In genomic region chr5:170313344-170313743, GRCh38 we compare ENCODE assay signal across 12 cellular contexts. TPM values are rescaled to one million over a fixed set of nuclear protein-coding genes. Genes with fewer than 3 reads are reported as not detected.
DNase-seq lines count a peak whose midpoint lies in the region; ATAC-seq, FAIRE-seq and TF ChIP-seq lines count a peak whose summit lies in the region.
"Had no signal": no experiment of that assay in that cellular context is flagged by ENCODE, and none has a peak within 500 bp of the region (broad histone marks: within the 10 kb centered on the region; RNA-seq: fewer than 3 reads in every experiment).

No MANE protein-coding gene starts in this region.

- no peaks in the 10 kb centered on the region for H3K36me3 Mint-ChIP-seq in T-cell
- H3K36me3 Mint-ChIP-seq in activated naive CD4-positive, alpha-beta T cell treated with anti-CD3 and anti-CD28 coated beads, Interleukin-2, amount 50 U/mL, for 24 hours, result peaks cover 4% of the 10 kb centered on the region
- H3K36me3 Mint-ChIP-seq: naive B cell had no signal

- CTCF ChIA-PET in T-cell (lab: Charles Lee), result interaction anchor here in 1 of 2 donors (0.7 to 2.8 kb wide), 11 partner anchors 10 to 47 kb away, joined by 3 to 17 read pairs (median 8); partner anchors contain the start of gene LCP2

- peak overlapping the region; percentile 94 to 97 for H3K27ac Mint-ChIP-seq in T-cell
- peak overlapping the region; percentile 97 for H3K27ac Mint-ChIP-seq in activated naive CD4-positive, alpha-beta T cell treated with anti-CD3 and anti-CD28 coated beads, Interleukin-2, amount 50 U/mL, for 24 hours

- POLR2A ChIA-PET in T-cell (lab: Charles Lee), result interaction anchor here (0.6 to 1.3 kb wide), 5 partner anchors 10 to 1672 kb away, joined by 3 to 9 read pairs (median 3); no protein-coding TSS in a partner anchor

- no peaks in the 10 kb centered on the region for H3K27me3 Mint-ChIP-seq in T-cell
- H3K27me3 Mint-ChIP-seq in activated naive CD4-positive, alpha-beta T cell treated with anti-CD3 and anti-CD28 coated beads, Interleukin-2, amount 50 U/mL, for 24 hours, result no peaks in the 10 kb centered on the region

- peak overlapping the region; percentile 64 to 81 (median 70) for H3K4me3 Mint-ChIP-seq in T-cell
- H3K4me3 Mint-ChIP-seq in activated naive CD4-positive, alpha-beta T cell treated with anti-CD3 and anti-CD28 coated beads, Interleukin-2, amount 50 U/mL, for 24 hours, result peak overlapping the region; percentile 80

- TF ChIP-seq POLR2A in GM12892 (IDR thresholded peaks at IDR 0.05; ENCODE audit: low read depth, low read length), result no peak

- peaks cover 61 to 75% (median 74%) of the 10 kb centered on the region in 3 donors for H3K4me1 Mint-ChIP-seq in T-cell
- H3K4me1 Mint-ChIP-seq in activated naive CD4-positive, alpha-beta T cell treated with anti-CD3 and anti-CD28 coated beads, Interleukin-2, amount 50 U/mL, for 24 hours, result peaks cover 91% of the 10 kb centered on the region

- DNase-seq in GM12892 (ENCODE audit: insufficient read length) (no peak), T-cell (peak in 11 of 34 experiments; percentile 17 to 51 (median 31)), NCI-H1417 treated with DMSO at 0.1 percent for 48 hours (lab: John Stamatoyannopoulos, UW) (no peak)
- DNase-seq in stimulated activated CD4-positive, alpha-beta T cell treated with anti-CD3 and anti-CD28 coated beads, Interleukin-4, amount 100 ng/mL, for 24 hours, result peak; percentile 59
- DNase-seq: left colon, naive B cell, WERI-Rb-1 had no signal

- H3K9me3 Mint-ChIP-seq in T-cell, result no peaks in the 10 kb centered on the region
- H3K9me3 Mint-ChIP-seq in activated naive CD4-positive, alpha-beta T cell treated with anti-CD3 and anti-CD28 coated beads, Interleukin-2, amount 50 U/mL, for 24 hours, result no peaks in the 10 kb centered on the region

- FAIRE-seq in GM12892 (lab: Jason Lieb, UNC), result peak; percentile 48

- ATAC-seq in T-cell (replicated peaks in 1 of 4), result peak; percentile 65 to 76 (median 74)
- no peak for ATAC-seq in HG03196 (IDR thresholded peaks at IDR 0.05; ENCODE audit: unreplicated experiment)
- no peak for ATAC-seq in HG02798 (IDR thresholded peaks at IDR 0.05; ENCODE audit: poor library complexity, unreplicated experiment)
- ATAC-seq: left colon had no signal

RNA-seq across cellular contexts. Expression of gene LCP2, which starts 15.8 kb away (rescaled TPM):
- polyA plus RNA-seq in GM12892 (2012; ENCODE audit: missing spikeins), result 35.0 TPM
- 100 to 1,000 TPM; 355 to 394 (median 374) TPM for total RNA-seq in T-cell
- total RNA-seq: HT-29, renal cortical epithelial cell had no signal

Comparison
In these comparisons a context has a peak if more than half of its experiments do, and no peak if none do; other contexts are left out.
1. ATAC-seq: peak in T-cell (4 of 4); none in HG03196 (single experiment) and HG02798 (single experiment).